In the genomic region with DNA sequence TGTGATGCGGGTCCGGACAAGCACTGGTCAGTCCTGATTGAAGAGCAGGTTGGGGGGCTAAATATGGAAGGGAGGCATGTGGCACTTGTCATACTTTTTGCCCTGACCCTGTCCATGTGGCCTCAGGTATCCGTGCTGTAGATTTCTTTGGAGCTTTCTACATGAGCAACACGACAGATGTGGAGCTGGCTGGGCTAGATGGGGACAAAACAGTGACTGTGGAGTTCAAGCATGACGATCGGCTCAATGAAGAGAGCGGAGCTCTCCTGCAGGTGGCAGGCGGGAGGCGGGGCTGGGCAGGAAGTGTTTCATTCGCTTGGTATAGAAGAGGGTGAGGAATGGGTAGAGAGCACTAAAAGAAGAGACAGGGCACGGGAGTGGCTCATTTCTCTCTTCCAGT, we compare ENCODE assay signal across 11 cellular contexts. TPM values are rescaled to one million over a fixed set of nuclear protein-coding genes. Genes with fewer than 3 reads are reported as not detected.
A peak's percentile ranks its signal among the peaks of the same experiment; 100 is the strongest.
DNase-seq lines count a peak whose midpoint lies in the region; ATAC-seq and TF ChIP-seq lines count a peak whose summit lies in the region.
"Had no signal": no experiment of that assay in that cellular context is flagged by ENCODE, and none has a peak within 500 bp of the region (broad histone marks: within the 10 kb centered on the region; RNA-seq: fewer than 3 reads in every experiment).

No MANE protein-coding gene starts in this region.

- CTCF ChIA-PET in RWPE1 (lab: Yijun Ruan, JAX): interaction anchor here (0.7 kb wide), 1 partner anchor 247 kb away, joined by 3 read pairs; no protein-coding TSS in a partner anchor

- no peak overlapping the region for H3K4me3 Mint-ChIP-seq in nephron progenitor cell

- peak overlapping the region; percentile 18 for H3K27ac ChIP-seq in RWPE1
- no peak overlapping the region for H3K27ac ChIP-seq in right lobe of liver

- ATAC-seq in right lobe of liver (no peak), GM21381 (IDR thresholded peaks at IDR 0.05; ENCODE audit: unreplicated experiment) (no peak)
- ATAC-seq: K562, left lobe of liver had no signal

- H3K27me3 Mint-ChIP-seq in nephron progenitor cell (ENCODE audit: low read depth, poor library complexity): no peaks in the 10 kb centered on the region

- peaks cover 66% of the 10 kb centered on the region for H3K36me3 Mint-ChIP-seq in nephron progenitor cell (ENCODE audit: low read depth)

- H3K9me3 Mint-ChIP-seq in nephron progenitor cell: no peaks in the 10 kb centered on the region

- no peaks in the 10 kb centered on the region for H3K9me3 ChIP-seq in right lobe of liver

- H3K4me1 ChIP-seq in right lobe of liver: peaks cover 0 to 11% (median 4%) of the 10 kb centered on the region in 4 donors

- no peak for TF ChIP-seq POLR2A in right lobe of liver (IDR thresholded peaks at IDR 0.05)

- no peak overlapping the region for H3K4me3 ChIP-seq in right lobe of liver
- H3K4me3 ChIP-seq: K562 had no signal

- peaks cover 2 to 74% (median 46%) of the 10 kb centered on the region in 4 donors for H3K36me3 ChIP-seq in right lobe of liver

- POLR2A ChIA-PET in RWPE1 (lab: Yijun Ruan, JAX; ENCODE audit: low non-redundant PET): interaction anchor here (0.6 kb wide), 1 partner anchor 24 kb away, joined by 3 read pairs; no protein-coding TSS in a partner anchor

- peaks cover 24% of the 10 kb centered on the region for H3K4me1 Mint-ChIP-seq in nephron progenitor cell

- TF ChIP-seq CTCF in RWPE1 (conservative IDR thresholded peaks at IDR 0.05; ENCODE audit: low read depth) (no peak), nephron progenitor cell (IDR thresholded peaks at IDR 0.05) (no peak), right lobe of liver (IDR thresholded peaks at IDR 0.05) (no peak)

- DNase-seq in DMS79 (lab: John Stamatoyannopoulos, UW) (peak; percentile 15), RWPE1 (ENCODE audit: low spot score) (no peak), nephron progenitor cell (no peak), right lobe of liver (no peak), NCI-H524 treated with DMSO at 0.1 percent for 48 hours (lab: John Stamatoyannopoulos, UW) (no peak), SHP77 treated with DMSO at 0.1 percent for 48 hours (lab: John Stamatoyannopoulos, UW) (no peak)
- peak; percentile 59 for DNase-seq in activated effector memory CD4-positive, alpha-beta T cell treated with Interleukin-2 at 50 U/mL for 16 hours
- DNase-seq: SIG-M5 had no signal

- H3K27ac Mint-ChIP-seq in nephron progenitor cell: peak overlapping the region; percentile 76

- intact Hi-C loops in right lobe of liver (cut with DNase I): no loop called here

- no peaks in the 10 kb centered on the region for H3K27me3 ChIP-seq in right lobe of liver

- 79% methylated on average over 10 of the region's 11 CpGs for WGBS in right lobe of liver (ENCODE audit: insufficient coverage, low coverage, low lambda C conversion rate, missing lambda C conversion rate)

RNA-seq across cellular contexts. Expression of gene CHCHD1, which starts 13.0 kb away (rescaled TPM):
- 10 to 100 TPM; 13.0 to 25.1 (median 17.4) TPM for total RNA-seq in right lobe of liver

RNA-seq across cellular contexts. Expression of gene ZSWIM8, which starts 16.5 kb away (rescaled TPM):
- 100 to 1,000 TPM in 1 of 6 experiments, 10 to 100 TPM in 5; 52.2 to 107 (median 77.5) TPM for total RNA-seq in right lobe of liver

RNA-seq across cellular contexts. Expression of gene SEC24C, which starts 24.7 kb away (rescaled TPM):
- total RNA-seq in right lobe of liver: 10 to 100 TPM; 39.4 to 43.4 (median 41.0) TPM

RNA-seq across cellular contexts. Expression of gene NDST2, which starts 42.5 kb away (rescaled TPM):
- total RNA-seq in right lobe of liver: 10 to 100 TPM in 5 of 6 experiments, 1 to 10 TPM in 1; 9.5 to 14.8 (median 12.2) TPM

Comparison
In these comparisons a context has a peak if more than half of its experiments do, and no peak if none do; other contexts are left out.
1. DNase-seq: peak in DMS79 (single experiment) and activated effector memory CD4-positive, alpha-beta T cell treated with Interleukin-2 at 50 U/mL for 16 hours (single experiment); none in RWPE1 (single experiment), nephron progenitor cell (single experiment), right lobe of liver (0 of 3), NCI-H524 treated with DMSO at 0.1 percent for 48 hours (single experiment) and SHP77 treated with DMSO at 0.1 percent for 48 hours (single experiment).